Comparison of ENCODE assay signal across 8 cellular contexts in genomic region chr10:91220954-91221696, GRCh38. TPM values are rescaled to one million over a fixed set of nuclear protein-coding genes. Genes with fewer than 3 reads are reported as not detected.
DNase-seq lines count a peak whose midpoint lies in the region; ATAC-seq and TF ChIP-seq lines count a peak whose summit lies in the region.

No MANE protein-coding gene starts in this region.

- H3K27me3 ChIP-seq in iPS-20b (ENCODE audit: insufficient read depth, low read length): peaks cover 55% of the 10 kb centered on the region

- CTCF ChIA-PET in activated CD4-positive, alpha-beta T cell treated with anti-CD3 and anti-CD28 coated beads for 36 hours (lab: Charles Lee): interaction anchor here (0.6 to 1.0 kb wide), 2 partner anchors 48 to 53 kb away, joined by 4 to 5 read pairs; no protein-coding TSS in a partner anchor

- no peaks in the 10 kb centered on the region for H3K27me3 Mint-ChIP-seq in activated CD4-positive, alpha-beta T cell treated with anti-CD3 and anti-CD28 coated beads for 36 hours
- H3K27me3 Mint-ChIP-seq in brain: peaks cover 14% of the 10 kb centered on the region

- H3K4me1 Mint-ChIP-seq in activated CD4-positive, alpha-beta T cell treated with anti-CD3 and anti-CD28 coated beads for 36 hours: peaks cover 37% of the 10 kb centered on the region
- H3K4me1 Mint-ChIP-seq in brain: peaks cover 42% of the 10 kb centered on the region

- H3K9ac ChIP-seq in iPS-20b (ENCODE audit: low read depth, low read length): peak overlapping the region; percentile 67; the same call in 1 of the 2 replicates

- H3K9me3 ChIP-seq in iPS-20b (ENCODE audit: insufficient read depth, low read depth, low read length): no peaks in the 10 kb centered on the region

- H3K4me1 ChIP-seq in iPS-20b (ENCODE audit: insufficient read depth, low read length): no peaks in the 10 kb centered on the region

- intact Hi-C loops in activated CD4-positive, alpha-beta T cell treated with anti-CD3 and anti-CD28 coated beads for 36 hours (cut with DNase I, micrococcal nuclease): loop anchor here (1.0 to 5.0 kb wide), 5 partner anchors 20 to 1579 kb away; partner anchors contain the start of genes HECTD2 (in 1 of the 2) and TNKS2 (in 1 of the 2)

- peaks cover 16% of the 10 kb centered on the region for H3K36me3 Mint-ChIP-seq in activated CD4-positive, alpha-beta T cell treated with anti-CD3 and anti-CD28 coated beads for 36 hours (ENCODE audit: low read depth)
- peaks cover 13% of the 10 kb centered on the region for H3K36me3 Mint-ChIP-seq in brain

- no peaks in the 10 kb centered on the region for H3K36me3 ChIP-seq in iPS-20b (ENCODE audit: insufficient read depth, low read depth, low read length)

- peak overlapping the region; percentile 84 for H3K4me3 Mint-ChIP-seq in activated CD4-positive, alpha-beta T cell treated with anti-CD3 and anti-CD28 coated beads for 36 hours
- peak overlapping the region; percentile 89 to 98 (median 91) for H3K4me3 Mint-ChIP-seq in brain

- POLR2A ChIA-PET in activated CD4-positive, alpha-beta T cell treated with anti-CD3 and anti-CD28 coated beads for 36 hours (lab: Charles Lee): interaction anchor here (0.6 kb wide), 1 partner anchor 28 kb away, joined by 3 read pairs; no protein-coding TSS in a partner anchor

- no peak overlapping the region for H3K27ac ChIP-seq in iPS-20b (ENCODE audit: low read length)
- peak overlapping the region; percentile 63 to 97 (median 90) for H3K27ac ChIP-seq in skin epidermis

- peak; percentile 51 for DNase-seq in activated CD4-positive, alpha-beta T cell treated with anti-CD3 and anti-CD28 coated beads for 36 hours
- DNase-seq in activated CD4-positive, alpha-beta T cell treated with anti-CD3 and anti-CD28 coated beads for 4 hours: no peak
- peak; percentile 57 for DNase-seq in NCI-H69 (lab: John Stamatoyannopoulos, UW)
- no peak for DNase-seq in retina

- peak overlapping the region; percentile 78 for H3K4me3 ChIP-seq in iPS-20b (ENCODE audit: low read length)
- peak overlapping the region; percentile 88 to 97 (median 92) for H3K4me3 ChIP-seq in skin epidermis

- H3K27ac Mint-ChIP-seq in activated CD4-positive, alpha-beta T cell treated with anti-CD3 and anti-CD28 coated beads for 36 hours: peak overlapping the region; percentile 75
- H3K27ac Mint-ChIP-seq in brain: peak overlapping the region; percentile 50 to 91 (median 69)

- H3K9me3 Mint-ChIP-seq in activated CD4-positive, alpha-beta T cell treated with anti-CD3 and anti-CD28 coated beads for 36 hours (ENCODE audit: low read depth): no peaks in the 10 kb centered on the region
- no peaks in the 10 kb centered on the region for H3K9me3 Mint-ChIP-seq in brain

- no peak for TF ChIP-seq CTCF in brain (conservative IDR thresholded peaks at IDR 0.05)

- peak; percentile 33 for ATAC-seq in activated CD4-positive, alpha-beta T cell treated with anti-CD3 and anti-CD28 coated beads for 36 hours
- peak; percentile 25 for ATAC-seq in HG02571 (IDR thresholded peaks at IDR 0.05; ENCODE audit: unreplicated experiment)

RNA-seq across cellular contexts. Expression of gene PCGF5, which starts 0.7 kb away (rescaled TPM):
- total RNA-seq in activated CD4-positive, alpha-beta T cell treated with anti-CD3 and anti-CD28 coated beads for 36 hours: 10 to 100 TPM; 36.5 to 44.3 TPM
- 41.8 TPM for polyA plus RNA-seq in brain (ENCODE audit: insufficient read depth, low read depth, low replicate concordance)

Comparison
In these comparisons a context has a peak if more than half of its experiments do, and no peak if none do; other contexts are left out.
1. DNase-seq: peak in activated CD4-positive, alpha-beta T cell treated with anti-CD3 and anti-CD28 coated beads for 36 hours (single experiment) and NCI-H69 (single experiment); none in activated CD4-positive, alpha-beta T cell treated with anti-CD3 and anti-CD28 coated beads for 4 hours (0 of 2) and retina (single experiment).